1 cellular context compared by ENCODE assay signal in genomic region chr10:96714031-96714590, GRCh38.
TF ChIP-seq lines count a peak whose summit lies in the region.

No MANE protein-coding gene starts in this region.

TF ChIP-seq in GM12878, 131 proteins besides CTCF, POLR2A, EP300 and RAD21:
- TF ChIP-seq IRF4 (IDR thresholded peaks at IDR 0.05; ENCODE audit: low read depth, low read length) (no peak), MLLT1 (IDR thresholded peaks at IDR 0.05) (0 out of 2 replicates have a peak, but pooled peaks have one; percentile 26)
TF ChIP-seq in GM12878: peak in this region for 1.
